33 cellular contexts compared by ENCODE assay signal in genomic region chr2:75174519-75174918, GRCh38. TPM values are rescaled to one million over a fixed set of nuclear protein-coding genes. Genes with fewer than 3 reads are reported as not detected.
DNase-seq lines count a peak whose midpoint lies in the region; ATAC-seq, FAIRE-seq and TF ChIP-seq lines count a peak whose summit lies in the region.
"Had no signal": no experiment of that assay in that cellular context is flagged by ENCODE, and none has a peak within 500 bp of the region (broad histone marks: within the 10 kb centered on the region; RNA-seq: fewer than 3 reads in every experiment).

No MANE protein-coding gene starts in this region.

- H2BK12ac ChIP-seq in H9 (ENCODE audit: insufficient read length, low read depth, low read length) = no peak overlapping the region

- ATAC-seq in K562 (no peak), GM19324 (IDR thresholded peaks at IDR 0.05; ENCODE audit: low FRiP score, unreplicated experiment) (no peak)
- ATAC-seq: GM12878 had no signal

- BruUV-seq in K562 (replicated peaks; lab: Mats Ljungman, UMichigan) = no TSS peak

- H2AFZ ChIP-seq in H9 (ENCODE audit: low read length) = no peak overlapping the region
- no peak overlapping the region for H2AFZ ChIP-seq in K562 (ENCODE audit: low read depth, low read length)

- no peak for TF ChIP-seq EP300 in K562 (IDR thresholded peaks at IDR 0.05; ENCODE audit: low read length)

- H3K9me3 ChIP-seq in H9 (ENCODE audit: control insufficient read depth, low read depth, low read length) (no peaks in the 10 kb centered on the region), HUES64 (ENCODE audit: insufficient read depth, low read depth, low read length) (no peaks in the 10 kb centered on the region), K562 (replicated peaks; ENCODE audit: control insufficient read depth, insufficient read depth, low read depth, low read length) (no peaks in the 10 kb centered on the region), iPS-20b (ENCODE audit: insufficient read depth, low read depth, low read length) (no peaks in the 10 kb centered on the region; the same call in 1 of the 2 replicates)
- H3K9me3 ChIP-seq: BE2C, BLaER1 had no signal

- intact Hi-C loops in K562 (cut with micrococcal nuclease) = no loop called here

- no peak overlapping the region for H3K4me3 ChIP-seq in HUES64 (ENCODE audit: low read length)
- no peak overlapping the region for H3K4me3 ChIP-seq in K562
- H3K4me3 ChIP-seq in iPS-20b (ENCODE audit: low read length) = peak overlapping the region; percentile 33; the same call in 1 of the 2 replicates
- H3K4me3 ChIP-seq: BLaER1, GM12878 had no signal

- H3K4me1 ChIP-seq in H9 (ENCODE audit: insufficient read depth, low read length) (peaks cover 9% of the 10 kb centered on the region; the same call in 1 of the 2 replicates), HUES64 (ENCODE audit: insufficient read depth, low read length) (peaks cover 40% of the 10 kb centered on the region), K562 (replicated peaks in 1 of 2; ENCODE audit: control insufficient read depth in 2 of 2, insufficient read depth in 2 of 2, low read length in 2 of 2) (no peaks in the 10 kb centered on the region), iPS-20b (ENCODE audit: insufficient read depth, low read length) (peaks cover 44% of the 10 kb centered on the region)
- H3K4me1 ChIP-seq: BE2C, BLaER1 had no signal

- POLR2A ChIA-PET in K562 (lab: Yijun Ruan, JAX) = no interaction called here

- no peaks in the 10 kb centered on the region for H3K79me2 ChIP-seq in H9 (ENCODE audit: insufficient read depth, low read length)
- no peaks in the 10 kb centered on the region for H3K79me2 ChIP-seq in K562 (ENCODE audit: control insufficient read depth, insufficient read depth, low read length)

- no peak for TF ChIP-seq POLR2A in K562 (conservative IDR thresholded peaks at IDR 0.05)

- no peak overlapping the region for H3K23ac ChIP-seq in H9 (ENCODE audit: insufficient read length, low read depth, low read length)

- no CpG with 5 or more reads among the region's 2 CpGs for WGBS in H9 (ENCODE audit: extremely low coverage, insufficient read length, low lambda C conversion rate)
- 29% methylated on average over 2 of the region's 2 CpGs for WGBS in HUES64
- whole genome bisulfite sequencing in K562 (ENCODE audit: insufficient coverage, low coverage, missing lambda C conversion rate) = 0% methylated on average over 2 of the region's 2 CpGs

- DNase-seq in H9 (no peak), K562 (ENCODE audit: extremely low read depth in 1 of 4, low spot score in 3 of 4) (no peak)
- no peak for DNase-seq in NK-92 treated with Interleukin-12 subunit alpha and Interleukin-12 subunit beta, amount 100 ng/mL, for 24 hours (lab: John Stamatoyannopoulos, UW)
- no peak for DNase-seq in effector CD4-positive, alpha-beta T cell
- DNase-seq in activated CD4-positive, alpha-beta T cell treated with anti-CD3 and anti-CD28 coated beads, Interleukin-2, amount 50 U/mL, for 48 hours = no peak
- DNase-seq: 8988T; ACHN; BE2C; C1 segment of cervical spinal cord; CD4-positive, alpha-beta memory T cell; CD4-positive, CD25-positive, alpha-beta regulatory T cell; CD8-positive, alpha-beta memory T cell; COR-L47; DMS 273 treated with DMSO at 0.1 percent for 48 hours; DMS153; DMS53; DMS79; DND-41; EL; GDM1 had no signal

- no peaks in the 10 kb centered on the region for H3K9me1 ChIP-seq in K562 (ENCODE audit: control insufficient read depth, insufficient read depth, low read length)

- H4K20me1 ChIP-seq in H9 (ENCODE audit: control insufficient read depth, insufficient read depth, insufficient read length) (no peaks in the 10 kb centered on the region), K562 (replicated peaks; ENCODE audit: control insufficient read depth, insufficient read depth, low read length) (no peaks in the 10 kb centered on the region)
- H4K20me1 ChIP-seq: BLaER1 had no signal

- H3K27ac ChIP-seq in H9 (ENCODE audit: insufficient read length, low read depth, low read length) = no peak overlapping the region
- peak overlapping the region; percentile 67; the same call in 1 of the 2 replicates for H3K27ac ChIP-seq in HUES64 (ENCODE audit: low read depth, low read length)
- no peak overlapping the region for H3K27ac ChIP-seq in K562 (ENCODE audit: extremely low read depth, low read depth, low read length)
- H3K27ac ChIP-seq in iPS-20b (ENCODE audit: low read length) = no peak overlapping the region
- H3K27ac ChIP-seq: BLaER1 had no signal

- no peak overlapping the region for H2BK5ac ChIP-seq in H9 (ENCODE audit: insufficient read length, low read length)

- H3K9me3 Mint-ChIP-seq in H9 = peaks cover 10 to 15% of the 10 kb centered on the region in 2 experiments
- H3K9me3 Mint-ChIP-seq: CD14-positive monocyte; CD4-positive, alpha-beta memory T cell had no signal

- H3K36me3 ChIP-seq in HUES64 (ENCODE audit: insufficient read depth, low read length) (no peaks in the 10 kb centered on the region), K562 (ENCODE audit: control insufficient read depth, insufficient read depth, low read length) (no peaks in the 10 kb centered on the region), iPS-20b (ENCODE audit: insufficient read depth, low read depth, low read length) (no peaks in the 10 kb centered on the region)
- H3K36me3 ChIP-seq: BE2C, BLaER1 had no signal

- H3K23me2 ChIP-seq in H9 (ENCODE audit: insufficient read length, low read depth, low read length, poor library complexity, severe bottlenecking) = no peaks in the 10 kb centered on the region

- H3K36me3 Mint-ChIP-seq in H9 (ENCODE audit: insufficient read depth in 1 of 3, low read depth in 3 of 3) = peaks cover 10 to 28% (median 17%) of the 10 kb centered on the region in 3 experiments
- H3K36me3 Mint-ChIP-seq: CD14-positive monocyte; CD4-positive, alpha-beta memory T cell; CD4-positive, CD25-positive, alpha-beta regulatory T cell had no signal

- peaks cover 50 to 52% of the 10 kb centered on the region in 2 experiments for H3K4me1 Mint-ChIP-seq in H9
- H3K4me1 Mint-ChIP-seq: CD14-positive monocyte; CD4-positive, alpha-beta memory T cell; CD4-positive, CD25-positive, alpha-beta regulatory T cell; CD8-positive, alpha-beta memory T cell had no signal

- no peak for FAIRE-seq in K562 (lab: Jason Lieb, UNC)
- FAIRE-seq: A204.1, GM12892, GM18507, GM19239 had no signal

- no peak overlapping the region for H4K5ac ChIP-seq in H9 (ENCODE audit: insufficient read length, low read depth, low read length)

- no peak overlapping the region for H3T11ph ChIP-seq in H9 (ENCODE audit: low read length)

- no peak overlapping the region for H2BK20ac ChIP-seq in H9 (ENCODE audit: low read depth, low read length, poor library complexity, severe bottlenecking)

- H3K4ac ChIP-seq in H9 (ENCODE audit: low read depth, low read length) = no peak overlapping the region

- peak overlapping the region in 2 of 3 experiments; percentile 23 to 96; a peak in 4 of 7 replicates for H3K27ac Mint-ChIP-seq in H9
- H3K27ac Mint-ChIP-seq: CD14-positive monocyte; CD4-positive, alpha-beta memory T cell; CD4-positive, CD25-positive, alpha-beta regulatory T cell; CD8-positive, alpha-beta memory T cell had no signal

- H3K79me1 ChIP-seq in H9 (ENCODE audit: insufficient read depth, low read depth, low read length, poor library complexity, severe bottlenecking) = no peaks in the 10 kb centered on the region

- no peak overlapping the region for H2BK120ac ChIP-seq in H9 (ENCODE audit: low read depth, low read length, poor library complexity, severe bottlenecking)

- no peak overlapping the region for H4K91ac ChIP-seq in H9 (ENCODE audit: insufficient read length, low read depth, low read length)

- H3K27me3 Mint-ChIP-seq in H9 (ENCODE audit: low read depth) = no peaks in the 10 kb centered on the region
- H3K27me3 Mint-ChIP-seq: CD4-positive, CD25-positive, alpha-beta regulatory T cell had no signal

- H3K9ac ChIP-seq in H9 (ENCODE audit: extremely low read depth, insufficient read length, low read length) = no peak overlapping the region
- H3K9ac ChIP-seq in HUES64 (ENCODE audit: low read depth, low read length) = no peak overlapping the region
- H3K9ac ChIP-seq in K562 (ENCODE audit: insufficient read depth in 1 of 2, low read depth in 2 of 2, low read length in 2 of 2) = no peak overlapping the region
- H3K9ac ChIP-seq in iPS-20b (ENCODE audit: low read depth, low read length) = peak overlapping the region; percentile 4; the same call in 1 of the 2 replicates
- H3K9ac ChIP-seq: BLaER1 had no signal

- no peak overlapping the region for H3K56ac ChIP-seq in H9 (ENCODE audit: insufficient read length, low read depth, low read length)

- H3K4me2 ChIP-seq in H9 (ENCODE audit: insufficient read depth, insufficient read length, low read length) (peak overlapping the region; percentile 23), K562 (ENCODE audit: insufficient read depth, low read length) (no peak overlapping the region)
- H3K4me2 ChIP-seq: BLaER1 had no signal

- TF ChIP-seq RAD21 in K562 (CRISPR knock-in tag; conservative IDR thresholded peaks at IDR 0.05 in 1 of 2, IDR thresholded peaks at IDR 0.05 in 1 of 2) = no peak

- CTCF ChIA-PET in K562 (lab: Yijun Ruan, JAX; ENCODE audit: low intra/inter-chr PET ratio) = no interaction called here

- TF ChIP-seq CTCF in H9 (conservative IDR thresholded peaks at IDR 0.05) = no peak
- no peak for TF ChIP-seq CTCF in K562 (IDR thresholded peaks at IDR 0.05 in 2 of 3, conservative IDR thresholded peaks at IDR 0.05 in 1 of 3; ENCODE audit: insufficient read depth in 2 of 3, low read depth in 1 of 3, low read length in 3 of 3)

- H2AK5ac ChIP-seq in H9 (ENCODE audit: insufficient read length, low read length) = no peak overlapping the region

- 0 out of 5 replicates have a peak overlapping the region, but pooled peaks of 1 of the 2 experiments have one; percentile 42 for H3K4me3 Mint-ChIP-seq in H9
- H3K4me3 Mint-ChIP-seq: CD14-positive monocyte; CD4-positive, alpha-beta memory T cell; CD8-positive, alpha-beta memory T cell had no signal

- H3K27me3 ChIP-seq in H9 (ENCODE audit: insufficient read depth, low read length) (no peaks in the 10 kb centered on the region), HUES64 (ENCODE audit: insufficient read depth, low read length) (no peaks in the 10 kb centered on the region), K562 (ENCODE audit: control insufficient read depth in 2 of 2, insufficient read depth in 2 of 2, low read length in 2 of 2) (no peaks in the 10 kb centered on the region), iPS-20b (ENCODE audit: insufficient read depth, low read length) (no peaks in the 10 kb centered on the region)
- H3K27me3 ChIP-seq: BE2C, BLaER1 had no signal

- no peak overlapping the region for H2BK15ac ChIP-seq in H9 (ENCODE audit: low read depth, low read length)

- no peak overlapping the region for H3K18ac ChIP-seq in H9 (ENCODE audit: insufficient read length, low read depth, low read length)

- H4K8ac ChIP-seq in H9 (replicated peaks; ENCODE audit: insufficient read length, low read depth, low read length) = no peak overlapping the region

- no peak overlapping the region for H3K14ac ChIP-seq in H9 (ENCODE audit: insufficient read depth, low read length)

- in situ Hi-C loops in K562 (cut with MboI) = no loop called here

RNA-seq across cellular contexts. Expression of gene TACR1, which starts 24.8 kb away (rescaled TPM):
- total RNA-seq in H9 (2021) = 0.77 and 1.4 TPM in 2 replicates
- polyA plus RNA-seq in HUES64 (2013, experiment 1 of 2) = 1.8 TPM
- polyA plus RNA-seq in HUES64 (2013, experiment 2 of 2) = 0.95 TPM
- total RNA-seq in K562 (2011; cell fraction: chromatin; rRNA removed; ENCODE audit: low replicate concordance) = not detected in 2 replicates
- total RNA-seq in K562 (2011; cell fraction: nucleolus; rRNA removed) = not detected in 2 replicates
- total RNA-seq in K562 (2011; cell fraction: nucleoplasm; rRNA removed) = not detected in 2 replicates
- not detected in 2 replicates for total RNA-seq in K562 (2014; rRNA removed)
- total RNA-seq in K562 (2014; rRNA removed; fragmentation: Illumina TruSeq; extraction: Trizol) = not detected in 2 replicates
- total RNA-seq in K562 (2015; rRNA removed; fragmentation: Illumina TruSeq; extraction: Trizol) = not detected in 2 replicates
- total RNA-seq in K562 (2021) = not detected in 2 replicates
- polyA plus RNA-seq in K562 (2011; rRNA removed) = not detected in 2 replicates
- not detected in 2 replicates for polyA plus RNA-seq in K562 (2011; cell fraction: cytosol; rRNA removed)
- polyA plus RNA-seq in K562 (2011; cell fraction: nucleus; rRNA removed) = not detected in 2 replicates
- polyA plus RNA-seq in K562 (2012) = 0.01 TPM in 1 of 2 replicates, not detected in the other
- polyA plus RNA-seq in K562 (2014; fragmentation: Illumina TruSeq; extraction: Trizol) = not detected in 2 replicates
- polyA plus RNA-seq in K562 (2014; fragmentation: Nextera tagmentation; extraction: Ambion mirVana) = not detected
- not detected in 2 replicates for polyA plus RNA-seq in K562 (2014; rRNA removed)
- not detected in 2 replicates for polyA minus RNA-seq in K562 (2011; rRNA and poly(A)+ RNA removed)
- not detected in 2 replicates for polyA minus RNA-seq in K562 (2011; cell fraction: cytosol; rRNA and poly(A)+ RNA removed)
- polyA minus RNA-seq in K562 (2011; cell fraction: nucleus; rRNA and poly(A)+ RNA removed) = not detected in 2 replicates
- total RNA-seq: A673; CD4-positive, alpha-beta memory T cell; CD4-positive, CD25-positive, alpha-beta regulatory T cell; CD8-positive, alpha-beta memory T cell; Daoy; G401 had no signal
- polyA plus RNA-seq: CD14-positive monocyte; CD8-positive, alpha-beta memory T cell had no signal
